Comparison of ENCODE assay signal across 8 cellular contexts in genomic region chr6:30463651-30464618, GRCh38. TPM values are rescaled to one million over a fixed set of nuclear protein-coding genes. Genes with fewer than 3 reads are reported as not detected.
DNase-seq lines count a peak whose midpoint lies in the region; ATAC-seq and TF ChIP-seq lines count a peak whose summit lies in the region.

No MANE protein-coding gene starts in this region.

- H3K27me3 Mint-ChIP-seq in activated T-helper 17 cell treated with anti-CD3 and anti-CD28 coated beads, Interleukin-2, amount 50 U/mL, for 72 hours = peaks cover 71% of the 10 kb centered on the region
- H3K27me3 Mint-ChIP-seq in stimulated activated naive CD8-positive, alpha-beta T cell treated with anti-CD3 and anti-CD28 coated beads, Interleukin-15, Interleukin-2, amounts not matched to agents 100 ng/mL and 50 ng/mL, for 24 hours = peaks cover 85% of the 10 kb centered on the region

- POLR2A ChIA-PET in A673 (lab: Charles Lee; ENCODE audit: low non-redundant PET) = interaction anchor here (0.6 kb wide), 1 partner anchor 279 kb away, joined by 5 read pairs; no protein-coding TSS in a partner anchor

- H3K4me1 ChIP-seq in A673 (ENCODE audit: insufficient read depth, low read length, poor library complexity, severe bottlenecking) (peaks cover 15% of the 10 kb centered on the region), HAP-1 (no peaks in the 10 kb centered on the region)

- CTCF ChIA-PET in A673 (lab: Charles Lee) = interaction anchor here (4.0 kb wide), 1 partner anchor 10 kb away, joined by 21 read pairs; no protein-coding TSS in a partner anchor

- intact Hi-C loops in A673 (cut with micrococcal nuclease; ENCODE audit: unreplicated experiment) (no loop called here), left colon (cut with DNase I, micrococcal nuclease) (no loop called here)

- H3K27ac Mint-ChIP-seq in activated T-helper 17 cell treated with anti-CD3 and anti-CD28 coated beads, Interleukin-2, amount 50 U/mL, for 72 hours = no peak overlapping the region
- H3K27ac Mint-ChIP-seq in stimulated activated naive CD8-positive, alpha-beta T cell treated with anti-CD3 and anti-CD28 coated beads, Interleukin-15, Interleukin-2, amounts not matched to agents 100 ng/mL and 50 ng/mL, for 24 hours = peak overlapping the region; percentile 26

- H3K4me1 Mint-ChIP-seq in activated T-helper 17 cell treated with anti-CD3 and anti-CD28 coated beads, Interleukin-2, amount 50 U/mL, for 72 hours = peaks cover 21% of the 10 kb centered on the region
- peaks cover 28% of the 10 kb centered on the region for H3K4me1 Mint-ChIP-seq in stimulated activated naive CD8-positive, alpha-beta T cell treated with anti-CD3 and anti-CD28 coated beads, Interleukin-15, Interleukin-2, amounts not matched to agents 100 ng/mL and 50 ng/mL, for 24 hours (ENCODE audit: low read depth)

- no peak for TF ChIP-seq CTCF in A673 (conservative IDR thresholded peaks at IDR 0.05; ENCODE audit: low read depth, low read length)

- H3K27ac ChIP-seq in A673 (ENCODE audit: low read depth, low read length, poor library complexity, severe bottlenecking) = no peak overlapping the region

- H3K27me3 ChIP-seq in A673 (replicated peaks; ENCODE audit: insufficient read depth, low read depth, low read length, poor library complexity) (peaks cover 96% of the 10 kb centered on the region), HAP-1 (ENCODE audit: low read depth) (peaks cover 30% of the 10 kb centered on the region)

- DNase-seq in A673 (ENCODE audit: low spot score) = peak; percentile 63
- DNase-seq in MV-4-11 (lab: John Stamatoyannopoulos, UW) = peak; percentile 93
- DNase-seq in left colon = peak in 1 of 2 donors; percentile 60
- DNase-seq in HAP-1 (ENCODE audit: low spot score in 2 of 2) = no peak
- no peak for DNase-seq in NCI-H1092 treated with DMSO at 0.1 percent for 48 hours (lab: John Stamatoyannopoulos, UW)
- no peak for DNase-seq in nucleus accumbens (lab: John Stamatoyannopoulos, UW)

- BruUV-seq in A673 (replicated peaks; lab: Mats Ljungman, UMichigan) = no TSS peak

- peak; percentile 69 for ATAC-seq in activated T-helper 17 cell treated with anti-CD3 and anti-CD28 coated beads, Interleukin-2, amount 50 U/mL, for 72 hours (replicated peaks)
- ATAC-seq in left colon = peak; percentile 42

- peaks cover 1% of the 10 kb centered on the region for H3K9me3 Mint-ChIP-seq in activated T-helper 17 cell treated with anti-CD3 and anti-CD28 coated beads, Interleukin-2, amount 50 U/mL, for 72 hours
- peaks cover 14% of the 10 kb centered on the region for H3K9me3 Mint-ChIP-seq in stimulated activated naive CD8-positive, alpha-beta T cell treated with anti-CD3 and anti-CD28 coated beads, Interleukin-15, Interleukin-2, amounts not matched to agents 100 ng/mL and 50 ng/mL, for 24 hours

- in situ Hi-C loops in HAP-1 (cut with MboI; ENCODE audit: low sequenced_read_pairs) = no loop called here

- H3K4me3 ChIP-seq in A673 (ENCODE audit: low read depth, low read length, poor library complexity, severe bottlenecking) (no peak overlapping the region), HAP-1 (no peak overlapping the region)

- no peaks in the 10 kb centered on the region for H3K36me3 ChIP-seq in A673 (ENCODE audit: insufficient read depth, low read length, poor library complexity, severe bottlenecking)
- no peaks in the 10 kb centered on the region for H3K36me3 ChIP-seq in HAP-1 (replicated peaks)

- no peaks in the 10 kb centered on the region for H3K36me3 Mint-ChIP-seq in activated T-helper 17 cell treated with anti-CD3 and anti-CD28 coated beads, Interleukin-2, amount 50 U/mL, for 72 hours (ENCODE audit: low read depth)
- no peaks in the 10 kb centered on the region for H3K36me3 Mint-ChIP-seq in stimulated activated naive CD8-positive, alpha-beta T cell treated with anti-CD3 and anti-CD28 coated beads, Interleukin-15, Interleukin-2, amounts not matched to agents 100 ng/mL and 50 ng/mL, for 24 hours (ENCODE audit: low read depth)

- peak overlapping the region; percentile 30 for H3K4me3 Mint-ChIP-seq in activated T-helper 17 cell treated with anti-CD3 and anti-CD28 coated beads, Interleukin-2, amount 50 U/mL, for 72 hours
- no peak overlapping the region for H3K4me3 Mint-ChIP-seq in stimulated activated naive CD8-positive, alpha-beta T cell treated with anti-CD3 and anti-CD28 coated beads, Interleukin-15, Interleukin-2, amounts not matched to agents 100 ng/mL and 50 ng/mL, for 24 hours

- H3K9me3 ChIP-seq in A673 (ENCODE audit: low read depth, low read length, poor library complexity, severe bottlenecking) = no peaks in the 10 kb centered on the region
- H3K9me3 ChIP-seq in HAP-1 = 0 out of 2 replicates have a peak, but pooled peaks cover 2% of the 10 kb centered on the region

RNA-seq across cellular contexts. Expression of gene HLA-E, which starts 25.4 kb away (rescaled TPM):
- total RNA-seq in A673 (2021) (36.9 and 41.1 TPM in 2 replicates), left colon (100 to 1,000 TPM; 332 to 370 TPM)
- total RNA-seq in activated T-helper 17 cell treated with anti-CD3 and anti-CD28 coated beads, Interleukin-2, amount 50 U/mL, for 72 hours = 100 to 1,000 TPM; 362 to 675 TPM

Comparison
In these comparisons a context has a peak if more than half of its experiments do, and no peak if none do; other contexts are left out.
1. DNase-seq: peak in A673 (single experiment) and MV-4-11 (single experiment); none in HAP-1 (0 of 2), NCI-H1092 treated with DMSO at 0.1 percent for 48 hours (single experiment) and nucleus accumbens (0 of 56).